In the genomic region with DNA sequence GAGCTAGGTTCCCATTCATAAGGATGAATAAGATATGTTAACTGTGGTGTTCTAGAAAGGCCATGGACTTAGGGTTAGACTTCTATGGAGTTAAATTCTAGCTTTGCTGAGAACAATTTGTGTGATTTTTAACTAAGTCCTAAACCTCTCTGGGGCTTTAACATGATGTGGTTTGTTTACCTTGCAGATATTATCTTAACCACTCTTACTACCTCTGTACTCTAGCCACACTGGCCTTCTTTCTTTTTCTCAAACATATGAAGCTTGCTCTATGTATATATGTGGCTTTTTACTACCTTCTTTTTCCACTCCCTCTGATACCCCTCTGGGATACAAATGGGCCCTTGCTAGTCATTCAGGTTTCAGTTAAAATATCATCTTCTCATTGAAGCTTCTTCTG, we compare ENCODE assay signal across 1 cellular context.
TF ChIP-seq lines count a peak whose summit lies in the region.

No MANE protein-coding gene starts in this region.

TF ChIP-seq in K562, 482 proteins besides CTCF, POLR2A, EP300 and RAD21 (continued from another document):
- TF ChIP-seq, protein P1, sequence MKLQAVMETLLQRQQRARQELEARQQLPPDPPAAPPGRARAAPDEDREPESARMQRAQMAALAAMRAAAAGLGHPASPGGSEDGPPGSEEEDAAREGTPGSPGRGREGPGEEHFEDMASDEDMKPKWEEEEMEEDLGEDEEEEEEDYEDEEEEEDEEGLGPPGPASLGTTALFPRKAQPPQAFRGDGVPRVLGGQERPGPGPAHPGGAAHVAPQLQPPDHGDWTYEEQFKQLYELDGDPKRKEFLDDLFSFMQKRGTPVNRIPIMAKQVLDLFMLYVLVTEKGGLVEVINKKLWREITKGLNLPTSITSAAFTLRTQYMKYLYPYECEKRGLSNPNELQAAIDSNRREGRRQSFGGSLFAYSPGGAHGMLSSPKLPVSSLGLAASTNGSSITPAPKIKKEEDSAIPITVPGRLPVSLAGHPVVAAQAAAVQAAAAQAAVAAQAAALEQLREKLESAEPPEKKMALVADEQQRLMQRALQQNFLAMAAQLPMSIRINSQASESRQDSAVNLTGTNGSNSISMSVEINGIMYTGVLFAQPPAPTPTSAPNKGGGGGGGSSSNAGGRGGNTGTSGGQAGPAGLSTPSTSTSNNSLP (IDR thresholded peaks at IDR 0.05; ENCODE audit: borderline replicate concordance, low read depth, low read length), result no peak
- TF ChIP-seq STAG1 (CRISPR knock-in tag; IDR thresholded peaks at IDR 0.05; ENCODE audit: borderline replicate concordance) (no peak), KLF1 (tag; IDR thresholded peaks at IDR 0.05) (no peak), SMARCA4 (IDR thresholded peaks at IDR 0.05) (0 out of 2 replicates have a peak, but pooled peaks have one; percentile 27), C11orf30 (IDR thresholded peaks at IDR 0.05; ENCODE audit: low read depth) (0 out of 2 replicates have a peak, but pooled peaks have one; percentile 8), MCM2 (IDR thresholded peaks at IDR 0.05; ENCODE audit: low read depth) (no peak), ARID1B (IDR thresholded peaks at IDR 0.05) (0 out of 2 replicates have a peak, but pooled peaks have one; percentile 16), XRCC3 (IDR thresholded peaks at IDR 0.05) (no peak), CAMTA2 (CRISPR knock-in tag; conservative IDR thresholded peaks at IDR 0.05) (no peak), HNRNPLL (IDR thresholded peaks at IDR 0.05; ENCODE audit: low read depth, low read length, poor library complexity, severe bottlenecking) (no peak), ZNF143 (CRISPR knock-in tag; IDR thresholded peaks at IDR 0.05) (no peak), PCBP2 (IDR thresholded peaks at IDR 0.05; ENCODE audit: low read depth, low read length, poor library complexity, severe bottlenecking) (no peak), FOXA3 (CRISPR knock-in tag; conservative IDR thresholded peaks at IDR 0.05 in 1 of 2, IDR thresholded peaks at IDR 0.05 in 1 of 2) (peak; percentile 43 to 90; a peak in 2 of 4 replicates), ATF1 (CRISPR knock-in tag; IDR thresholded peaks at IDR 0.05) (no peak), ATF1 (tag; IDR thresholded peaks at IDR 0.05) (no peak), SOX6 (IDR thresholded peaks at IDR 0.05) (peak; percentile 29; the same call in 1 of the 2 replicates), HMBOX1 (IDR thresholded peaks at IDR 0.05) (peak; percentile 94), CHD4 (IDR thresholded peaks at IDR 0.05; ENCODE audit: insufficient read depth, insufficient replicate concordance, low read depth, low read length, poor library complexity, severe bottlenecking) (no peak)
- TF ChIP-seq, protein P2, sequence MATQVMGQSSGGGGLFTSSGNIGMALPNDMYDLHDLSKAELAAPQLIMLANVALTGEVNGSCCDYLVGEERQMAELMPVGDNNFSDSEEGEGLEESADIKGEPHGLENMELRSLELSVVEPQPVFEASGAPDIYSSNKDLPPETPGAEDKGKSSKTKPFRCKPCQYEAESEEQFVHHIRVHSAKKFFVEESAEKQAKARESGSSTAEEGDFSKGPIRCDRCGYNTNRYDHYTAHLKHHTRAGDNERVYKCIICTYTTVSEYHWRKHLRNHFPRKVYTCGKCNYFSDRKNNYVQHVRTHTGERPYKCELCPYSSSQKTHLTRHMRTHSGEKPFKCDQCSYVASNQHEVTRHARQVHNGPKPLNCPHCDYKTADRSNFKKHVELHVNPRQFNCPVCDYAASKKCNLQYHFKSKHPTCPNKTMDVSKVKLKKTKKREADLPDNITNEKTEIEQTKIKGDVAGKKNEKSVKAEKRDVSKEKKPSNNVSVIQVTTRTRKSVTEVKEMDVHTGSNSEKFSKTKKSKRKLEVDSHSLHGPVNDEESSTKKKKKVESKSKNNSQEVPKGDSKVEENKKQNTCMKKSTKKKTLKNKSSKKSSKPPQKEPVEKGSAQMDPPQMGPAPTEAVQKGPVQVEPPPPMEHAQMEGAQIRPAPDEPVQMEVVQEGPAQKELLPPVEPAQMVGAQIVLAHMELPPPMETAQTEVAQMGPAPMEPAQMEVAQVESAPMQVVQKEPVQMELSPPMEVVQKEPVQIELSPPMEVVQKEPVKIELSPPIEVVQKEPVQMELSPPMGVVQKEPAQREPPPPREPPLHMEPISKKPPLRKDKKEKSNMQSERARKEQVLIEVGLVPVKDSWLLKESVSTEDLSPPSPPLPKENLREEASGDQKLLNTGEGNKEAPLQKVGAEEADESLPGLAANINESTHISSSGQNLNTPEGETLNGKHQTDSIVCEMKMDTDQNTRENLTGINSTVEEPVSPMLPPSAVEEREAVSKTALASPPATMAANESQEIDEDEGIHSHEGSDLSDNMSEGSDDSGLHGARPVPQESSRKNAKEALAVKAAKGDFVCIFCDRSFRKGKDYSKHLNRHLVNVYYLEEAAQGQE (CRISPR knock-in tag; IDR thresholded peaks at IDR 0.05; ENCODE audit: low read depth), result no peak
- TF ChIP-seq, protein P3, sequence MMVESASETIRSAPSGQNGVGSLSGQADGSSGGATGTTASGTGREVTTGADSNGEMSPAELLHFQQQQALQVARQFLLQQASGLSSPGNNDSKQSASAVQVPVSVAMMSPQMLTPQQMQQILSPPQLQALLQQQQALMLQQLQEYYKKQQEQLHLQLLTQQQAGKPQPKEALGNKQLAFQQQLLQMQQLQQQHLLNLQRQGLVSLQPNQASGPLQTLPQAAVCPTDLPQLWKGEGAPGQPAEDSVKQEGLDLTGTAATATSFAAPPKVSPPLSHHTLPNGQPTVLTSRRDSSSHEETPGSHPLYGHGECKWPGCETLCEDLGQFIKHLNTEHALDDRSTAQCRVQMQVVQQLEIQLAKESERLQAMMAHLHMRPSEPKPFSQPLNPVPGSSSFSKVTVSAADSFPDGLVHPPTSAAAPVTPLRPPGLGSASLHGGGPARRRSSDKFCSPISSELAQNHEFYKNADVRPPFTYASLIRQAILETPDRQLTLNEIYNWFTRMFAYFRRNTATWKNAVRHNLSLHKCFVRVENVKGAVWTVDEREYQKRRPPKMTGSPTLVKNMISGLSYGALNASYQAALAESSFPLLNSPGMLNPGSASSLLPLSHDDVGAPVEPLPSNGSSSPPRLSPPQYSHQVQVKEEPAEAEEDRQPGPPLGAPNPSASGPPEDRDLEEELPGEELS (CRISPR knock-in tag; IDR thresholded peaks at IDR 0.05; ENCODE audit: borderline replicate concordance), result no peak
